ENCODE assay signal across 17 cellular contexts in genomic region chr1:109790329-109790728, GRCh38. TPM values are rescaled to one million over a fixed set of nuclear protein-coding genes. Genes with fewer than 3 reads are reported as not detected.
DNase-seq lines count a peak whose midpoint lies in the region; ATAC-seq and TF ChIP-seq lines count a peak whose summit lies in the region.
"Had no signal": no experiment of that assay in that cellular context is flagged by ENCODE, and none has a peak within 500 bp of the region (broad histone marks: within the 10 kb centered on the region; RNA-seq: fewer than 3 reads in every experiment).

No MANE protein-coding gene starts in this region.

- 88% methylated on average over 2 of the region's 2 CpGs for WGBS in right cardiac atrium
- 79 to 100% methylated on average over 1 to 2 of the region's 2 CpGs for WGBS in mesodermal cell (ENCODE audit: insufficient coverage in 2 of 2), 2 experiments

- intact Hi-C loops in left ventricle myocardium inferior (cut with micrococcal nuclease) (loop anchor here (5.0 kb wide), 1 partner anchor 192 kb away; the partner anchor contains the start of gene AHCYL1), right cardiac atrium (cut with DNase I) (loop anchor here in 2 of 4 donors (5.0 kb wide), 2 partner anchors 122 to 192 kb away; partner anchors contain the start of genes AHCYL1 (in 1 of the 2) and CSF1 (in 1 of the 2)), vagina (cut with DNase I) (no loop called here)

- H3K4me3 ChIP-seq in left ventricle myocardium inferior: no peak overlapping the region
- no peak overlapping the region for H3K4me3 ChIP-seq in right cardiac atrium (ENCODE audit: low read length)
- no peak overlapping the region for H3K4me3 ChIP-seq in mesodermal cell (ENCODE audit: extremely low read depth, insufficient read depth, low read length, poor library complexity, severe bottlenecking)
- H3K4me3 ChIP-seq in vagina: no peak overlapping the region

- H3K27me3 ChIP-seq in left ventricle myocardium inferior (ENCODE audit: low read depth) (no peaks in the 10 kb centered on the region), right cardiac atrium (ENCODE audit: control insufficient read depth, insufficient read depth) (no peaks in the 10 kb centered on the region), vagina (no peaks in the 10 kb centered on the region)

- H3K27ac ChIP-seq in left ventricle myocardium inferior (replicated peaks) (peak overlapping the region; percentile 59), right cardiac atrium (ENCODE audit: low read length) (no peak overlapping the region), mesodermal cell (ENCODE audit: low read depth, low read length, severe bottlenecking) (peak overlapping the region; percentile 72), vagina (peak overlapping the region; percentile 63)
- H3K27ac ChIP-seq: epithelial cell of prostate, WERI-Rb-1 had no signal

- ATAC-seq in right cardiac atrium (no peak), GM21390 (IDR thresholded peaks at IDR 0.05; ENCODE audit: unreplicated experiment) (no peak), GM18520 (IDR thresholded peaks at IDR 0.05; ENCODE audit: unreplicated experiment) (no peak)
- ATAC-seq in activated T-helper 17 cell treated with anti-CD3 and anti-CD28 coated beads, Interleukin-2, amount 50 U/mL, for 72 hours (replicated peaks): peak; percentile 1

- H3K27me3 Mint-ChIP-seq in activated T-helper 17 cell treated with anti-CD3 and anti-CD28 coated beads, Interleukin-2, amount 50 U/mL, for 72 hours: no peaks in the 10 kb centered on the region
- H3K27me3 Mint-ChIP-seq in osteocyte (ENCODE audit: unreplicated experiment): no peaks in the 10 kb centered on the region

- H3K27ac Mint-ChIP-seq in activated T-helper 17 cell treated with anti-CD3 and anti-CD28 coated beads, Interleukin-2, amount 50 U/mL, for 72 hours: peak overlapping the region; percentile 91
- no peak overlapping the region for H3K27ac Mint-ChIP-seq in osteocyte (ENCODE audit: unreplicated experiment)
- H3K27ac Mint-ChIP-seq: IgD-negative memory B cell had no signal

- H3K4me1 ChIP-seq in left ventricle myocardium inferior: peaks cover 67% of the 10 kb centered on the region
- peaks cover 34% of the 10 kb centered on the region for H3K4me1 ChIP-seq in right cardiac atrium (ENCODE audit: control insufficient read depth, insufficient read depth, low read length)
- peaks cover 47% of the 10 kb centered on the region for H3K4me1 ChIP-seq in mesodermal cell (ENCODE audit: control insufficient read depth, insufficient read depth, low read length, poor library complexity, severe bottlenecking)
- H3K4me1 ChIP-seq in vagina: peaks cover 47% of the 10 kb centered on the region

- H3K36me3 ChIP-seq in left ventricle myocardium inferior (no peaks in the 10 kb centered on the region), mesodermal cell (ENCODE audit: control insufficient read depth, insufficient read depth, low read length) (no peaks in the 10 kb centered on the region), vagina (no peaks in the 10 kb centered on the region)
- H3K36me3 ChIP-seq: WERI-Rb-1 had no signal

- peaks cover 31% of the 10 kb centered on the region for H3K4me1 Mint-ChIP-seq in activated T-helper 17 cell treated with anti-CD3 and anti-CD28 coated beads, Interleukin-2, amount 50 U/mL, for 72 hours
- peaks cover 77% of the 10 kb centered on the region for H3K4me1 Mint-ChIP-seq in osteocyte (ENCODE audit: unreplicated experiment)

- no peak for TF ChIP-seq POLR2A in vagina (IDR thresholded peaks at IDR 0.05)

- no peaks in the 10 kb centered on the region for H3K9me3 Mint-ChIP-seq in activated T-helper 17 cell treated with anti-CD3 and anti-CD28 coated beads, Interleukin-2, amount 50 U/mL, for 72 hours
- H3K9me3 Mint-ChIP-seq in osteocyte (ENCODE audit: unreplicated experiment): no peaks in the 10 kb centered on the region
- H3K9me3 Mint-ChIP-seq: IgD-negative memory B cell had no signal

- TF ChIP-seq CTCF in left ventricle myocardium inferior (IDR thresholded peaks at IDR 0.05; ENCODE audit: borderline replicate concordance): no peak
- no peak for TF ChIP-seq CTCF in vagina (IDR thresholded peaks at IDR 0.05)
- TF ChIP-seq CTCF in osteocyte (IDR thresholded peaks at IDR 0.05): no peak

- no peaks in the 10 kb centered on the region for H3K36me3 Mint-ChIP-seq in activated T-helper 17 cell treated with anti-CD3 and anti-CD28 coated beads, Interleukin-2, amount 50 U/mL, for 72 hours (ENCODE audit: low read depth)
- no peaks in the 10 kb centered on the region for H3K36me3 Mint-ChIP-seq in osteocyte (ENCODE audit: unreplicated experiment)
- H3K36me3 Mint-ChIP-seq: IgD-negative memory B cell had no signal

- H3K9me3 ChIP-seq in left ventricle myocardium inferior (replicated peaks): no peaks in the 10 kb centered on the region
- no peaks in the 10 kb centered on the region for H3K9me3 ChIP-seq in right cardiac atrium (ENCODE audit: control insufficient read depth, low read length)
- no peaks in the 10 kb centered on the region for H3K9me3 ChIP-seq in mesodermal cell (ENCODE audit: control insufficient read depth, low read length)
- H3K9me3 ChIP-seq in vagina: no peaks in the 10 kb centered on the region

- DNase-seq in left ventricle myocardium inferior (no peak), right cardiac atrium (no peak), vagina (ENCODE audit: extremely low spot score in 2 of 2) (no peak), osteocyte (ENCODE audit: extremely low spot score, unreplicated experiment) (no peak)
- DNase-seq: hippocampal formation, NCI-H1417, NCI-H524 treated with DMSO at 0.1 percent for 48 hours had no signal

- peak overlapping the region; percentile 63 for H3K4me3 Mint-ChIP-seq in activated T-helper 17 cell treated with anti-CD3 and anti-CD28 coated beads, Interleukin-2, amount 50 U/mL, for 72 hours
- H3K4me3 Mint-ChIP-seq in osteocyte (ENCODE audit: unreplicated experiment): no peak overlapping the region
- H3K4me3 Mint-ChIP-seq: IgD-negative memory B cell had no signal

RNA-seq across cellular contexts. Expression of gene EPS8L3, which starts 26.6 kb away (rescaled TPM):
- 0.11 TPM for total RNA-seq in left ventricle myocardium inferior
- total RNA-seq in right cardiac atrium: not detected
- not detected for polyA plus RNA-seq in right cardiac atrium
- total RNA-seq in activated T-helper 17 cell treated with anti-CD3 and anti-CD28 coated beads, Interleukin-2, amount 50 U/mL, for 72 hours: not detected
- polyA plus RNA-seq in mesodermal cell (2013, experiment 1 of 2): not detected
- polyA plus RNA-seq in mesodermal cell (2013, experiment 2 of 2): not detected
- not detected for total RNA-seq in vagina
- total RNA-seq in osteocyte: not detected in 2 replicates
- total RNA-seq: lung microvascular endothelial cell, Right ventricle myocardium superior had no signal
- polyA plus RNA-seq: BJ, IgD-negative memory B cell had no signal

RNA-seq across cellular contexts. Expression of gene GSTM3, which starts 49.5 kb away (rescaled TPM):
- total RNA-seq in left ventricle myocardium inferior (93.7 TPM), right cardiac atrium (100 to 1,000 TPM in 2 of 4 donors, 10 to 100 TPM in 2; 65.5 to 150 (median 112) TPM), vagina (199 TPM), osteocyte (33.9 and 41.4 TPM in 2 replicates)
- polyA plus RNA-seq in right cardiac atrium: 279 TPM
- total RNA-seq in activated T-helper 17 cell treated with anti-CD3 and anti-CD28 coated beads, Interleukin-2, amount 50 U/mL, for 72 hours: 10 to 100 TPM in 1 of 2 donors, 1 to 10 TPM in 1; 8.9 to 30.2 TPM
- polyA plus RNA-seq in mesodermal cell (2013, experiment 1 of 2): 34.3 TPM
- polyA plus RNA-seq in mesodermal cell (2013, experiment 2 of 2): 31.6 TPM
